In genomic region chr19:36973021-36973843, GRCh38 we compare ENCODE assay signal across 7 cellular contexts. TPM values are rescaled to one million over a fixed set of nuclear protein-coding genes. Genes with fewer than 3 reads are reported as not detected.
A peak's percentile ranks its signal among the peaks of the same experiment; 100 is the strongest.
DNase-seq lines count a peak whose midpoint lies in the region; ATAC-seq, FAIRE-seq and TF ChIP-seq lines count a peak whose summit lies in the region.

No MANE protein-coding gene starts in this region.

- 0 out of 2 replicates have a peak overlapping the region, but pooled peaks have one; percentile 47 for H3K27ac ChIP-seq in H1 (ENCODE audit: low read depth, low read length)

- H4K20me1 ChIP-seq in H1 (replicated peaks in 1 of 2; ENCODE audit: control insufficient read depth in 1 of 2, insufficient read depth in 2 of 2, low read length in 2 of 2): no peaks in the 10 kb centered on the region

- peak; percentile 97 for ATAC-seq in activated CD8-positive, alpha-beta memory T cell treated with anti-CD3 and anti-CD28 coated beads, Interleukin-2, amount 10 ng/mL, durations not matched to agents 7 days and 5 days
- ATAC-seq in GM19395 (IDR thresholded peaks at IDR 0.05; ENCODE audit: unreplicated experiment): no peak

- H4K5ac ChIP-seq in H1 (ENCODE audit: insufficient read length, low read depth, low read length): peak overlapping the region; percentile 12

- H2BK12ac ChIP-seq in H1 (ENCODE audit: low read depth, low read length): no peak overlapping the region

- peak overlapping the region; percentile 88 for H4K8ac ChIP-seq in H1 (ENCODE audit: extremely low read depth, insufficient read depth, low read length)

- H2AK5ac ChIP-seq in H1 (ENCODE audit: low read depth, low read length): no peak overlapping the region

- H2BK5ac ChIP-seq in H1 (ENCODE audit: low read depth, low read length): peak overlapping the region; percentile 60; the same call in 1 of the 2 replicates

- peak overlapping the region; percentile 87 for H3K4me3 Mint-ChIP-seq in activated CD8-positive, alpha-beta memory T cell treated with anti-CD3 and anti-CD28 coated beads, Interleukin-2, amount 10 ng/mL, durations not matched to agents 7 days and 5 days

- peak in 1 of 2 experiments; percentile 24; a peak in 1 of 3 replicates for TF ChIP-seq POLR2A in H1 (IDR thresholded peaks at IDR 0.05; ENCODE audit: control extremely low read depth in 1 of 2, low read depth in 2 of 2, low read length in 2 of 2)

- H3K18ac ChIP-seq in H1 (ENCODE audit: extremely low read depth, low read length): peak overlapping the region; percentile 78; the same call in 1 of the 2 replicates

- H3K4me2 ChIP-seq in H1 (ENCODE audit: insufficient read depth in 1 of 2, low read depth in 2 of 2, low read length in 2 of 2): peak overlapping the region; percentile 49 to 77

- peak overlapping the region; percentile 87 for H3K27ac Mint-ChIP-seq in activated CD8-positive, alpha-beta memory T cell treated with anti-CD3 and anti-CD28 coated beads, Interleukin-2, amount 10 ng/mL, durations not matched to agents 7 days and 5 days

- H4K91ac ChIP-seq in H1 (replicated peaks; ENCODE audit: insufficient read length, low read length): no peak overlapping the region

- no peaks in the 10 kb centered on the region for H3K4me1 ChIP-seq in H1 (replicated peaks in 1 of 4; ENCODE audit: control insufficient read depth in 3 of 4, insufficient read depth in 4 of 4, low read length in 3 of 4)

- H3K4me3 ChIP-seq in H1 (ENCODE audit: extremely low read depth in 1 of 4, insufficient read depth in 2 of 4, low read depth in 3 of 4, low read length in 4 of 4): peak overlapping the region; percentile 74 to 82 (median 80)

- no peaks in the 10 kb centered on the region for H3K79me2 ChIP-seq in H1 (ENCODE audit: control insufficient read depth in 1 of 2, insufficient read depth in 2 of 2, low read length in 2 of 2)

- DNase-seq in GM19238 (ENCODE audit: insufficient read length, low spot score) (peak; percentile 28), NCI-H1105 (lab: John Stamatoyannopoulos, UW) (peak; percentile 80), H1 (ENCODE audit: low read depth in 1 of 2, low spot score in 2 of 2) (peak in 1 of 2 experiments; percentile 74), mesenteric fat pad (ENCODE audit: low spot score) (peak; percentile 92)
- peak; percentile 78 for DNase-seq in activated CD8-positive, alpha-beta memory T cell treated with anti-CD3 and anti-CD28 coated beads, Interleukin-2, amount 10 ng/mL, durations not matched to agents 7 days and 5 days
- peak; percentile 44 to 56 for DNase-seq in stimulated activated CD8-positive, alpha-beta memory T cell treated with anti-CD3 and anti-CD28 coated beads, Interleukin-2, amount 100 ng/mL, for 1 hour (ENCODE audit: low read depth in 2 of 2)

- no peak for FAIRE-seq in H1 (lab: Jason Lieb, UNC)

- H3K9me3 Mint-ChIP-seq in activated CD8-positive, alpha-beta memory T cell treated with anti-CD3 and anti-CD28 coated beads, Interleukin-2, amount 10 ng/mL, durations not matched to agents 7 days and 5 days (ENCODE audit: low read depth): peaks cover 4% of the 10 kb centered on the region

- peaks cover 11% of the 10 kb centered on the region for H3K4me1 Mint-ChIP-seq in activated CD8-positive, alpha-beta memory T cell treated with anti-CD3 and anti-CD28 coated beads, Interleukin-2, amount 10 ng/mL, durations not matched to agents 7 days and 5 days

- POLR2A ChIA-PET in H1 (lab: Charles Lee; ENCODE audit: partially characterized antibody): interaction anchor here (0.7 to 1.2 kb wide), 2 partner anchors 123 to 135 kb away, joined by 3 read pairs; partner anchors contain the start of gene ZNF790

- H2BK120ac ChIP-seq in H1 (replicated peaks; ENCODE audit: low read depth, low read length): no peak overlapping the region

- no peak overlapping the region for H2BK20ac ChIP-seq in H1 (ENCODE audit: low read length)

- TF ChIP-seq EP300 in H1 (IDR thresholded peaks at IDR 0.05; ENCODE audit: borderline replicate concordance in 1 of 2, low read depth in 2 of 2, low read length in 2 of 2): no peak

- H3K27me3 ChIP-seq in H1 (replicated peaks in 1 of 4; ENCODE audit: control insufficient read depth in 3 of 4, extremely low read depth in 1 of 4, insufficient read depth in 3 of 4, low read length in 3 of 4): no peaks in the 10 kb centered on the region

- no peak overlapping the region for H3K56ac ChIP-seq in H1 (replicated peaks; ENCODE audit: insufficient read length, low read depth, low read length)

- H3K36me3 ChIP-seq in H1 (ENCODE audit: control insufficient read depth in 2 of 4, insufficient read depth in 4 of 4, low read length in 3 of 4): no peaks in the 10 kb centered on the region

- peaks cover 27% of the 10 kb centered on the region for H3K36me3 Mint-ChIP-seq in activated CD8-positive, alpha-beta memory T cell treated with anti-CD3 and anti-CD28 coated beads, Interleukin-2, amount 10 ng/mL, durations not matched to agents 7 days and 5 days

- TF ChIP-seq RAD21 in H1 (IDR thresholded peaks at IDR 0.05 in 1 of 2, conservative IDR thresholded peaks at IDR 0.05 in 1 of 2; ENCODE audit: low read depth in 2 of 2, low read length in 2 of 2): peak; percentile 79 to 82

- no peaks in the 10 kb centered on the region for H3K27me3 Mint-ChIP-seq in activated CD8-positive, alpha-beta memory T cell treated with anti-CD3 and anti-CD28 coated beads, Interleukin-2, amount 10 ng/mL, durations not matched to agents 7 days and 5 days

- H3K79me1 ChIP-seq in H1 (ENCODE audit: low read depth, low read length): no peaks in the 10 kb centered on the region

- peaks cover 16 to 44% of the 10 kb centered on the region in 2 experiments; a peak in 3 of 4 replicates for H3K9me3 ChIP-seq in H1 (ENCODE audit: insufficient read depth in 2 of 2, low read depth in 1 of 2, low read length in 1 of 2)

- no peak overlapping the region for H3K4ac ChIP-seq in H1 (replicated peaks; ENCODE audit: insufficient read length, low read depth, low read length)

- H2BK15ac ChIP-seq in H1 (ENCODE audit: low read length): no peak overlapping the region

- peak overlapping the region; percentile 94; the same call in 1 of the 2 replicates for H2AFZ ChIP-seq in H1 (ENCODE audit: low read length)

- H3K23me2 ChIP-seq in H1 (ENCODE audit: low read depth, low read length): peaks cover 4% of the 10 kb centered on the region; the same call in 1 of the 2 replicates

- CTCF ChIA-PET in activated CD8-positive, alpha-beta memory T cell treated with anti-CD3 and anti-CD28 coated beads, Interleukin-2, amount 10 ng/mL, durations not matched to agents 7 days and 5 days (lab: Charles Lee): interaction anchor here (0.9 to 1.5 kb wide), 3 partner anchors 105 to 135 kb away, joined by 3 to 5 read pairs (median 4); partner anchors contain the start of genes ZNF420 and ZNF790
- CTCF ChIA-PET in H1 (lab: Charles Lee; ENCODE audit: partially characterized antibody): interaction anchor here (0.6 to 0.8 kb wide), 3 partner anchors 195 to 257 kb away, joined by 3 read pairs; no protein-coding TSS in a partner anchor

- no peak overlapping the region for H3K23ac ChIP-seq in H1 (ENCODE audit: insufficient read length)

- no peak overlapping the region for H3K14ac ChIP-seq in H1 (ENCODE audit: insufficient read length)

- TF ChIP-seq CTCF in H1 (IDR thresholded peaks at IDR 0.05; ENCODE audit: control extremely low read depth in 1 of 3, insufficient read depth in 1 of 3, low read depth in 1 of 3, low read length in 3 of 3): peak; percentile 83 to 93 (median 92)

- 14% methylated on average over 47 of the region's 56 CpGs; no CpG with 5 or more reads in 1 of the 2 experiments for WGBS in H1 (ENCODE audit: extremely low coverage in 1 of 2, insufficient coverage in 1 of 2, insufficient read length in 1 of 2, insufficient replicate concordance in 2 of 2, low coverage in 1 of 2, low lambda C conversion rate in 2 of 2, missing lambda C conversion rate in 1 of 2), 2 experiments

- peak overlapping the region in 3 of 4 experiments; percentile 48 to 79 (median 57); a peak in 5 of 7 replicates for H3K9ac ChIP-seq in H1 (replicated peaks in 1 of 4; ENCODE audit: extremely low read depth in 1 of 4, low read depth in 3 of 4, low read length in 3 of 4)

TF ChIP-seq in H1, 55 proteins besides CTCF, POLR2A, EP300 and RAD21 (continues in another document):
- TF ChIP-seq CREB1 (IDR thresholded peaks at IDR 0.05) (no peak), TBP (IDR thresholded peaks at IDR 0.05; ENCODE audit: low read depth, low read length) (no peak; the same call in 1 of the 2 replicates), MAX (IDR thresholded peaks at IDR 0.05) (peak; percentile 38), BACH1 (IDR thresholded peaks at IDR 0.05; ENCODE audit: low read length) (no peak), ASH2L (IDR thresholded peaks at IDR 0.05; ENCODE audit: low read length) (no peak), KDM4A (IDR thresholded peaks at IDR 0.05; ENCODE audit: low read depth, low read length, severe bottlenecking) (peak; percentile 89)

RNA-seq across cellular contexts. Expression of gene ZNF568, which starts 57.1 kb away (rescaled TPM):
- total RNA-seq in activated CD8-positive, alpha-beta memory T cell treated with anti-CD3 and anti-CD28 coated beads, Interleukin-2, amount 10 ng/mL, durations not matched to agents 7 days and 5 days: 1 to 10 TPM; 6.7 to 8.6 TPM
- total RNA-seq in H1 (2021; fragmentation: NEBNext Ultra II Directional; extraction: Animal tissue kit (Norgen Biotek cat#: 25700)): 2.4 and 2.7 TPM in 2 replicates
- polyA plus RNA-seq in H1 (2011; rRNA removed): 1.4 and 1.6 TPM in 2 replicates
- 1.8 TPM for polyA plus RNA-seq in H1 (2011; cell fraction: cytosol; rRNA removed)
- 2.6 TPM for polyA plus RNA-seq in H1 (2011; cell fraction: nucleus; rRNA removed)
- 3.6 to 4.3 TPM (median 3.7 TPM) in 4 replicates for polyA plus RNA-seq in H1 (2012, experiment 1 of 2)
- 0.79 TPM for polyA plus RNA-seq in H1 (2012, experiment 2 of 2)
- 3.0 TPM for polyA plus RNA-seq in H1 (2013, experiment 1 of 2)
- 2.7 TPM for polyA plus RNA-seq in H1 (2013, experiment 2 of 2)
- polyA minus RNA-seq in H1 (2011; rRNA and poly(A)+ RNA removed): 4.2 and 4.4 TPM in 2 replicates
- 3.3 TPM for polyA minus RNA-seq in H1 (2011; cell fraction: cytosol; rRNA and poly(A)+ RNA removed)
- 16.0 TPM for polyA minus RNA-seq in H1 (2011; cell fraction: nucleus; rRNA and poly(A)+ RNA removed)
- 9.1 TPM for total RNA-seq in mesenteric fat pad

RNA-seq across cellular contexts. Expression of gene ZNF829, which starts 57.1 kb away (rescaled TPM):
- total RNA-seq in activated CD8-positive, alpha-beta memory T cell treated with anti-CD3 and anti-CD28 coated beads, Interleukin-2, amount 10 ng/mL, durations not matched to agents 7 days and 5 days: 1 to 10 TPM; 4.9 to 5.5 TPM
- 2.3 and 3.3 TPM in 2 replicates for total RNA-seq in H1 (2021; fragmentation: NEBNext Ultra II Directional; extraction: Animal tissue kit (Norgen Biotek cat#: 25700))
- polyA plus RNA-seq in H1 (2011; rRNA removed): 0.97 and 1.3 TPM in 2 replicates
- 1.4 TPM for polyA plus RNA-seq in H1 (2011; cell fraction: cytosol; rRNA removed)
- 1.6 TPM for polyA plus RNA-seq in H1 (2011; cell fraction: nucleus; rRNA removed)
- polyA plus RNA-seq in H1 (2012, experiment 1 of 2): 1.5 to 3.0 TPM (median 2.2 TPM) in 4 replicates
- polyA plus RNA-seq in H1 (2012, experiment 2 of 2): 0.10 TPM
- 6.3 TPM for polyA plus RNA-seq in H1 (2013, experiment 1 of 2)
- 5.5 TPM for polyA plus RNA-seq in H1 (2013, experiment 2 of 2)
- 4.0 and 5.4 TPM in 2 replicates for polyA minus RNA-seq in H1 (2011; rRNA and poly(A)+ RNA removed)
- polyA minus RNA-seq in H1 (2011; cell fraction: cytosol; rRNA and poly(A)+ RNA removed): 1.5 TPM
- 9.6 TPM for polyA minus RNA-seq in H1 (2011; cell fraction: nucleus; rRNA and poly(A)+ RNA removed)
- total RNA-seq in mesenteric fat pad: 1.8 TPM
